In genomic region chr5:141734501-141735231, GRCh38 we compare ENCODE assay signal across 10 cellular contexts. TPM values are rescaled to one million over a fixed set of nuclear protein-coding genes. Genes with fewer than 3 reads are reported as not detected.
DNase-seq lines count a peak whose midpoint lies in the region; ATAC-seq, FAIRE-seq and TF ChIP-seq lines count a peak whose summit lies in the region.
"Had no signal": no experiment of that assay in that cellular context is flagged by ENCODE, and none has a peak within 500 bp of the region (broad histone marks: within the 10 kb centered on the region; RNA-seq: fewer than 3 reads in every experiment).

No MANE protein-coding gene starts in this region.

- DNase-seq in AG08395 (ENCODE audit: low spot score) (peak; percentile 81), H54 (ENCODE audit: insufficient read length, low spot score) (peak; percentile 69), NT2/D1 (ENCODE audit: low read depth, low spot score) (peak; percentile 40), T47D (ENCODE audit: low read depth in 1 of 2, low spot score in 1 of 2) (peak; percentile 87 to 92), myocyte (ENCODE audit: low read depth) (peak; percentile 71), DMS153 treated with DMSO at 0.1 percent for 48 hours (lab: John Stamatoyannopoulos, UW; ENCODE audit: unreplicated experiment) (no peak)

- H3K36me3 ChIP-seq in NT2/D1 (ENCODE audit: insufficient read depth, insufficient read length, low read length), result no peaks in the 10 kb centered on the region
- H3K36me3 ChIP-seq: ovary had no signal

- ATAC-seq in GM21526 (IDR thresholded peaks at IDR 0.05; ENCODE audit: low FRiP score, unreplicated experiment) (no peak), GM19463 (IDR thresholded peaks at IDR 0.05; ENCODE audit: unreplicated experiment) (no peak)

- H3K9ac ChIP-seq in NT2/D1 (ENCODE audit: insufficient read length, low read depth), result no peak overlapping the region

- TF ChIP-seq POLR2A in H54 (IDR thresholded peaks at IDR 0.05; ENCODE audit: low read depth, low read length), result no peak

- H3K27me3 ChIP-seq in NT2/D1 (ENCODE audit: insufficient read depth, insufficient read length), result peaks cover 5% of the 10 kb centered on the region
- H3K27me3 ChIP-seq: ovary had no signal

- H3K4me3 ChIP-seq in NT2/D1 (ENCODE audit: insufficient read length, low read depth), result no peak overlapping the region
- H3K4me3 ChIP-seq: ovary had no signal

- H3K9me3 ChIP-seq in NT2/D1 (ENCODE audit: insufficient read depth, low read length), result no peaks in the 10 kb centered on the region
- H3K9me3 ChIP-seq: ovary had no signal

- in situ Hi-C loops in T47D (cut with HindIII; ENCODE audit: low pct_unique_long_range_greater_than_20kb, low sequenced_read_pairs), result no loop called here

- H3K4me1 ChIP-seq in NT2/D1 (ENCODE audit: insufficient read depth, insufficient read length), result no peaks in the 10 kb centered on the region

- no peak for FAIRE-seq in H54 (lab: Jason Lieb, UNC)
- FAIRE-seq: GM18507 had no signal

RNA-seq across cellular contexts. Expression of gene ARAP3, which starts 52.6 kb away (rescaled TPM):
- 0.16 and 0.47 TPM in 2 replicates for total RNA-seq in myocyte
- 0.20 TPM for polyA plus RNA-seq in myocyte (2012)
